ENCODE assay signal across 23 cellular contexts in the genomic region with DNA sequence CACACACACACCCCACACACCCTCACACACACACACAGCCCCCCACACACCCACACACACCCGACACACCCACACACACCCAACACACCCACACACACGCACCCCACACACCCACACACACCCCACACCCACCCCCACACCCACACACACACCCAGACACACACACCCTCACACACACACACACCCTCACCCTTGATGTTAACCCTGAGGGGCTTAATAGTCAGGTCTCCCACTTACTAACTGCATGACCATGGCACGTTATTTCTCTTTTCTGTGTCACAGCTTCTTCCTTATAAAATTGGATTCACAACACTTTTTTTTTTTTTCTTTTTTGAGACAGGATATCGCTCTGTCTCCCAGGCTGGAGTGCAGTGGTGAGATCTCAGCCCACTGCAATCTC. TPM values are rescaled to one million over a fixed set of nuclear protein-coding genes. Genes with fewer than 3 reads are reported as not detected.
DNase-seq lines count a peak whose midpoint lies in the region; ATAC-seq lines count a peak whose summit lies in the region.
"Had no signal": no experiment of that assay in that cellular context is flagged by ENCODE, and none has a peak within 500 bp of the region (broad histone marks: within the 10 kb centered on the region; RNA-seq: fewer than 3 reads in every experiment).

No MANE protein-coding gene starts in this region.

- POLR2A ChIA-PET in CD4-positive, alpha-beta memory T cell (lab: Charles Lee; ENCODE audit: partially characterized antibody) = no interaction called here

- intact Hi-C loops in CD4-positive, alpha-beta memory T cell (cut with micrococcal nuclease) = no loop called here

- H3K4me3 ChIP-seq in CD4-positive, alpha-beta memory T cell (ENCODE audit: low read length in 2 of 2) = no peak overlapping the region
- H3K4me3 ChIP-seq: gastrocnemius medialis, right atrium auricular region, vagina had no signal

- peak; percentile 62 for ATAC-seq in activated T-helper 17 cell treated with anti-CD3 and anti-CD28 coated beads, Interleukin-2, amount 50 U/mL, for 72 hours (replicated peaks)
- no peak for ATAC-seq in memory B cell (ENCODE audit: low read depth)
- no peak for ATAC-seq in HG02973 (IDR thresholded peaks at IDR 0.05; ENCODE audit: unreplicated experiment)
- ATAC-seq: gastrocnemius medialis had no signal

- peak overlapping the region; percentile 78 for H3K27ac Mint-ChIP-seq in T-helper 2 cell treated with Interferon-gamma antibody and Interleukin-4, amounts not matched to agents 5 μg/mL and 100 μg/mL, for 36 hours
- peak overlapping the region in 4 of 7 donors; percentile 47 to 87 (median 54) for H3K27ac Mint-ChIP-seq in CD4-positive, alpha-beta memory T cell
- peak overlapping the region; percentile 99 for H3K27ac Mint-ChIP-seq in activated T-helper 17 cell treated with anti-CD3 and anti-CD28 coated beads, Interleukin-2, amount 50 U/mL, for 72 hours
- peak overlapping the region; percentile 36 for H3K27ac Mint-ChIP-seq in memory B cell

- H3K9me3 ChIP-seq in CD4-positive, alpha-beta memory T cell (ENCODE audit: control insufficient read depth in 1 of 2, low read length in 2 of 2) = no peaks in the 10 kb centered on the region
- H3K9me3 ChIP-seq: gastrocnemius medialis, right atrium auricular region, vagina had no signal

- H3K36me3 Mint-ChIP-seq in T-helper 2 cell treated with Interferon-gamma antibody and Interleukin-4, amounts not matched to agents 5 μg/mL and 100 μg/mL, for 36 hours (ENCODE audit: low read depth) = peaks cover 10% of the 10 kb centered on the region
- peaks cover 8 to 10% of the 10 kb centered on the region in 2 donors for H3K36me3 Mint-ChIP-seq in CD4-positive, alpha-beta memory T cell
- H3K36me3 Mint-ChIP-seq in activated T-helper 17 cell treated with anti-CD3 and anti-CD28 coated beads, Interleukin-2, amount 50 U/mL, for 72 hours (ENCODE audit: low read depth) = peaks cover 8% of the 10 kb centered on the region
- peaks cover 6% of the 10 kb centered on the region for H3K36me3 Mint-ChIP-seq in memory B cell

- no peaks in the 10 kb centered on the region for H3K27me3 ChIP-seq in CD4-positive, alpha-beta memory T cell (ENCODE audit: insufficient read depth, low read length)
- H3K27me3 ChIP-seq: gastrocnemius medialis, right atrium auricular region, vagina had no signal

- H3K4me3 Mint-ChIP-seq in T-helper 2 cell treated with Interferon-gamma antibody and Interleukin-4, amounts not matched to agents 5 μg/mL and 100 μg/mL, for 36 hours = no peak overlapping the region
- peak overlapping the region in 1 of 8 donors; percentile 39 for H3K4me3 Mint-ChIP-seq in CD4-positive, alpha-beta memory T cell
- H3K4me3 Mint-ChIP-seq in activated T-helper 17 cell treated with anti-CD3 and anti-CD28 coated beads, Interleukin-2, amount 50 U/mL, for 72 hours = peak overlapping the region; percentile 51
- H3K4me3 Mint-ChIP-seq in memory B cell = no peak overlapping the region

- H3K36me3 ChIP-seq in CD4-positive, alpha-beta memory T cell (ENCODE audit: insufficient read depth, low read length) = peaks cover 8% of the 10 kb centered on the region
- H3K36me3 ChIP-seq: gastrocnemius medialis, right atrium auricular region, vagina had no signal

- no peaks in the 10 kb centered on the region for H3K27me3 Mint-ChIP-seq in T-helper 2 cell treated with Interferon-gamma antibody and Interleukin-4, amounts not matched to agents 5 μg/mL and 100 μg/mL, for 36 hours (ENCODE audit: low read depth)
- H3K27me3 Mint-ChIP-seq in CD4-positive, alpha-beta memory T cell = no peaks in the 10 kb centered on the region
- no peaks in the 10 kb centered on the region for H3K27me3 Mint-ChIP-seq in activated T-helper 17 cell treated with anti-CD3 and anti-CD28 coated beads, Interleukin-2, amount 50 U/mL, for 72 hours
- H3K27me3 Mint-ChIP-seq in memory B cell = no peaks in the 10 kb centered on the region

- H3K27ac ChIP-seq in CD4-positive, alpha-beta memory T cell (ENCODE audit: low read depth, low read length) = no peak overlapping the region
- H3K27ac ChIP-seq: gastrocnemius medialis, HL-60, right atrium auricular region, vagina had no signal

- DNase-seq in T-helper 2 cell treated with Interferon-gamma antibody and Interleukin-4, amounts not matched to agents 5 μg/mL and 100 μg/mL, for 36 hours (ENCODE audit: low spot score) = no peak
- DNase-seq in T-helper 2 cell (no peak), memory B cell (ENCODE audit: low spot score in 2 of 2) (no peak), NCI-H1930 (lab: John Stamatoyannopoulos, UW) (no peak), NK-92 (lab: John Stamatoyannopoulos, UW; ENCODE audit: unreplicated experiment) (no peak)
- no peak for DNase-seq in CD4-positive, alpha-beta memory T cell
- DNase-seq: activated CD4-positive, alpha-beta T cell treated with anti-CD3 and anti-CD28 coated beads, Interleukin-2, amount 50 U/mL, for 4 hours; AML-193; COR-L47; effector CD4-positive, alpha-beta T cell; mammary epithelial cell; NCI-H1417; NCI-H524 treated with DMSO at 0.1 percent for 48 hours; stimulated activated CD8-positive, alpha-beta memory T cell treated with anti-CD3 and anti-CD28 coated beads, Interleukin-4, amount 100 ng/mL, for 48 hours had no signal

- no peaks in the 10 kb centered on the region for H3K4me1 ChIP-seq in CD4-positive, alpha-beta memory T cell (ENCODE audit: insufficient read depth, low read length)
- H3K4me1 ChIP-seq: gastrocnemius medialis had no signal

- CTCF ChIA-PET in CD4-positive, alpha-beta memory T cell (lab: Charles Lee; ENCODE audit: partially characterized antibody) = no interaction called here

- no peaks in the 10 kb centered on the region for H3K9me3 Mint-ChIP-seq in T-helper 2 cell treated with Interferon-gamma antibody and Interleukin-4, amounts not matched to agents 5 μg/mL and 100 μg/mL, for 36 hours
- peaks cover 0 to 2% (median 0%) of the 10 kb centered on the region in 8 donors for H3K9me3 Mint-ChIP-seq in CD4-positive, alpha-beta memory T cell
- H3K9me3 Mint-ChIP-seq in activated T-helper 17 cell treated with anti-CD3 and anti-CD28 coated beads, Interleukin-2, amount 50 U/mL, for 72 hours = no peaks in the 10 kb centered on the region
- H3K9me3 Mint-ChIP-seq in memory B cell = no peaks in the 10 kb centered on the region

- H3K4me1 Mint-ChIP-seq in T-helper 2 cell treated with Interferon-gamma antibody and Interleukin-4, amounts not matched to agents 5 μg/mL and 100 μg/mL, for 36 hours (ENCODE audit: low read depth) = peaks cover 5% of the 10 kb centered on the region
- H3K4me1 Mint-ChIP-seq in CD4-positive, alpha-beta memory T cell = peaks cover 12 to 36% (median 20%) of the 10 kb centered on the region in 4 donors
- peaks cover 17% of the 10 kb centered on the region for H3K4me1 Mint-ChIP-seq in activated T-helper 17 cell treated with anti-CD3 and anti-CD28 coated beads, Interleukin-2, amount 50 U/mL, for 72 hours
- H3K4me1 Mint-ChIP-seq in memory B cell = peaks cover 5% of the 10 kb centered on the region

RNA-seq across cellular contexts. Expression of gene GRM2, which starts 2.8 kb away (rescaled TPM):
- 1 to 10 TPM; 1.1 to 1.9 TPM for total RNA-seq in CD4-positive, alpha-beta memory T cell
- under 1 TPM in 1 of 2 donors, not detected in 1; 0.07 TPM for polyA plus RNA-seq in CD4-positive, alpha-beta memory T cell
- under 1 TPM; 0.45 to 0.73 TPM for total RNA-seq in activated T-helper 17 cell treated with anti-CD3 and anti-CD28 coated beads, Interleukin-2, amount 50 U/mL, for 72 hours
- total RNA-seq: Daoy, kidney epithelial cell, M059J, vagina had no signal

RNA-seq across cellular contexts. Expression of gene TEX264, which starts 38.6 kb away (rescaled TPM):
- total RNA-seq in CD4-positive, alpha-beta memory T cell = 10 to 100 TPM; 40.0 to 40.9 TPM
- 100 to 1,000 TPM; 110 to 138 TPM for polyA plus RNA-seq in CD4-positive, alpha-beta memory T cell
- total RNA-seq in activated T-helper 17 cell treated with anti-CD3 and anti-CD28 coated beads, Interleukin-2, amount 50 U/mL, for 72 hours = 10 to 100 TPM; 43.4 to 55.3 TPM

Comparison
In these comparisons a context has a peak if more than half of its experiments do, and no peak if none do; other contexts are left out.
1. H3K27ac Mint-ChIP-seq: peak in every context shown above with its lines; median percentile 99 in activated T-helper 17 cell treated with anti-CD3 and anti-CD28 coated beads, Interleukin-2, amount 50 U/mL, for 72 hours; 78 in T-helper 2 cell treated with Interferon-gamma antibody and Interleukin-4, amounts not matched to agents 5 μg/mL and 100 μg/mL, for 36 hours; 54 in CD4-positive, alpha-beta memory T cell; 36 in memory B cell.